Comparison of ENCODE assay signal across 8 cellular contexts in genomic region chr9:33264473-33265177, GRCh38. TPM values are rescaled to one million over a fixed set of nuclear protein-coding genes. Genes with fewer than 3 reads are reported as not detected.
DNase-seq lines count a peak whose midpoint lies in the region; FAIRE-seq and TF ChIP-seq lines count a peak whose summit lies in the region.

TSS of gene BAG1 (minus strand) at chr9:33264708.
TSS of gene CHMP5 (plus strand) at chr9:33265049. CDS start at chr9:33265079, 30 bp downstream.

- H3K79me1 ChIP-seq in neuronal stem cell (ENCODE audit: low read depth, low read length), result peaks cover 9% of the 10 kb centered on the region

- no peak within 1 kb of the TSS for H2BK12ac ChIP-seq in neuronal stem cell (ENCODE audit: low read length)

- H3K27ac ChIP-seq in neuronal stem cell (replicated peaks; ENCODE audit: low read length), result peak within 1 kb of the TSS; percentile 47

- H4K8ac ChIP-seq in neuronal stem cell (ENCODE audit: low read depth, low read length), result no peak within 1 kb of the TSS

- DNase-seq in GM04504 (ENCODE audit: low read depth), result peak; percentile 99
- DNase-seq in HFF-Myc (ENCODE audit: extremely low read depth, low read depth), result peak; percentile 96
- peak; percentile 100 for DNase-seq in NAMALWA (ENCODE audit: low spot score)
- DNase-seq in SK-N-DZ (ENCODE audit: low spot score), result peak; percentile 99
- peak; percentile 100 for DNase-seq in activated naive CD4-positive, alpha-beta T cell treated with anti-CD3 and anti-CD28 coated beads for 36 hours
- DNase-seq in frontal cortex (ENCODE audit: low spot score in 2 of 2), result peak; percentile 98 to 99
- DNase-seq in neuronal stem cell (ENCODE audit: low spot score), result peak; percentile 98

- peaks cover 47% of the 10 kb centered on the region for H3K4me1 Mint-ChIP-seq in activated naive CD4-positive, alpha-beta T cell treated with anti-CD3 and anti-CD28 coated beads for 36 hours (ENCODE audit: low read depth)

- no peaks in the 10 kb centered on the region for H3K9me3 ChIP-seq in neuronal stem cell (replicated peaks in 1 of 2; ENCODE audit: control insufficient read depth in 2 of 2, insufficient read depth in 1 of 2, low read depth in 1 of 2, low read length in 2 of 2)

- peak within 1 kb of the TSS; percentile 90 for H3K18ac ChIP-seq in neuronal stem cell (ENCODE audit: low read length)

- H3K36me3 Mint-ChIP-seq in activated naive CD4-positive, alpha-beta T cell treated with anti-CD3 and anti-CD28 coated beads for 36 hours (ENCODE audit: low read depth), result peaks cover 44% of the 10 kb centered on the region

- peak; percentile 24 for FAIRE-seq in frontal cortex (lab: Jason Lieb, UNC)

- H3K36me3 ChIP-seq in neuronal stem cell (replicated peaks in 1 of 2; ENCODE audit: control insufficient read depth in 2 of 2, insufficient read depth in 2 of 2, low read length in 2 of 2), result peaks cover 14 to 62% of the 10 kb centered on the region in 2 donors

- H3K14ac ChIP-seq in neuronal stem cell (ENCODE audit: low read length), result peak within 1 kb of the TSS; percentile 91

- H4K91ac ChIP-seq in neuronal stem cell (ENCODE audit: low read depth, low read length, poor library complexity), result no peak within 1 kb of the TSS

- intact Hi-C loops in activated naive CD4-positive, alpha-beta T cell treated with anti-CD3 and anti-CD28 coated beads for 36 hours (cut with micrococcal nuclease), result loop anchor here (1.0 to 5.0 kb wide), 15 partner anchors 26 to 1922 kb away; partner anchors contain the start of genes APTX, B4GALT1, DNAJA1 and KIF24

- H3K4me3 ChIP-seq in HFF-Myc (replicated peaks; ENCODE audit: low read depth, low read length) (peak within 1 kb of the TSS; percentile 99), neuronal stem cell (ENCODE audit: low read length in 2 of 2) (peak within 1 kb of the TSS; percentile 85 to 95)

- no peak for TF ChIP-seq CTCF in HFF-Myc (IDR thresholded peaks at IDR 0.05; ENCODE audit: low read depth, low read length, missing control alignments)
- TF ChIP-seq CTCF in subcutaneous adipose tissue (IDR thresholded peaks at IDR 0.05; ENCODE audit: low read depth), result no peak

- CTCF ChIA-PET in activated naive CD4-positive, alpha-beta T cell treated with anti-CD3 and anti-CD28 coated beads for 36 hours (lab: Charles Lee), result interaction anchor here (0.6 kb wide), 1 partner anchor 158 kb away, joined by 3 read pairs; no protein-coding TSS in a partner anchor

- no peak within 1 kb of the TSS for H2BK5ac ChIP-seq in neuronal stem cell (ENCODE audit: low read length)

- H2AFZ ChIP-seq in neuronal stem cell (ENCODE audit: low read length), result peak within 1 kb of the TSS; percentile 95

- no peaks in the 10 kb centered on the region for H3K27me3 ChIP-seq in neuronal stem cell (ENCODE audit: control insufficient read depth in 3 of 3, insufficient read depth in 3 of 3, low read depth in 1 of 3, low read length in 3 of 3)

- peaks cover 7 to 14% of the 10 kb centered on the region in 2 donors for H3K4me1 ChIP-seq in neuronal stem cell (ENCODE audit: control insufficient read depth in 2 of 2, insufficient read depth in 1 of 2, low read depth in 1 of 2, low read length in 2 of 2)

- no peaks in the 10 kb centered on the region for H3K27me3 Mint-ChIP-seq in activated naive CD4-positive, alpha-beta T cell treated with anti-CD3 and anti-CD28 coated beads for 36 hours (ENCODE audit: low read depth)

- H3K9ac ChIP-seq in neuronal stem cell (ENCODE audit: low read depth, low read length, poor library complexity), result peak within 1 kb of the TSS; percentile 98

- H3K4ac ChIP-seq in neuronal stem cell (ENCODE audit: low read length), result no peak within 1 kb of the TSS

- H2BK15ac ChIP-seq in neuronal stem cell (ENCODE audit: low read length), result no peak within 1 kb of the TSS

- peak within 1 kb of the TSS; percentile 90 for H3K4me2 ChIP-seq in neuronal stem cell (ENCODE audit: insufficient read depth, low read length, poor library complexity, severe bottlenecking)

- peak within 1 kb of the TSS; percentile 66 for H2BK120ac ChIP-seq in neuronal stem cell (ENCODE audit: low read depth, low read length)

- H3K9me3 Mint-ChIP-seq in activated naive CD4-positive, alpha-beta T cell treated with anti-CD3 and anti-CD28 coated beads for 36 hours, result no peaks in the 10 kb centered on the region

- H3K4me3 Mint-ChIP-seq in activated naive CD4-positive, alpha-beta T cell treated with anti-CD3 and anti-CD28 coated beads for 36 hours, result peak within 1 kb of the TSS; percentile 94

- H3K23ac ChIP-seq in neuronal stem cell (ENCODE audit: low read depth, low read length, poor library complexity), result peak within 1 kb of the TSS; percentile 75

- WGBS in neuronal stem cell (ENCODE audit: extremely low coverage in 2 of 2, insufficient read length in 2 of 2, insufficient replicate concordance in 1 of 2), 2 donors, result no CpG with 5 or more reads among the region's 67 CpGs

- peak within 1 kb of the TSS; percentile 98 for H3K27ac Mint-ChIP-seq in activated naive CD4-positive, alpha-beta T cell treated with anti-CD3 and anti-CD28 coated beads for 36 hours

- H2AK5ac ChIP-seq in neuronal stem cell (ENCODE audit: low read depth, low read length), result peak within 1 kb of the TSS; percentile 60

RNA-seq across cellular contexts. Expression of gene BAG1, which starts in this region (rescaled TPM):
- polyA plus RNA-seq in SK-N-DZ (2014; cell fraction: cytosol; rRNA removed), result 115 and 124 TPM in 2 replicates
- polyA plus RNA-seq in SK-N-DZ (2014; cell fraction: nucleus; rRNA removed), result 66.0 and 71.5 TPM in 2 replicates
- total RNA-seq in activated naive CD4-positive, alpha-beta T cell treated with anti-CD3 and anti-CD28 coated beads for 36 hours, result 10 to 100 TPM; 38.1 to 40.5 TPM
- total RNA-seq in frontal cortex (26.1 TPM), subcutaneous adipose tissue (10 to 100 TPM; 60.3 to 92.5 (median 77.8) TPM)
- 39.5 TPM for polyA plus RNA-seq in neuronal stem cell (2013, experiment 1 of 2)
- polyA plus RNA-seq in neuronal stem cell (2013, experiment 2 of 2), result 38.2 TPM

RNA-seq across cellular contexts. Expression of gene CHMP5, which starts in this region (rescaled TPM):
- 175 and 178 TPM in 2 replicates for polyA plus RNA-seq in SK-N-DZ (2014; cell fraction: cytosol; rRNA removed)
- polyA plus RNA-seq in SK-N-DZ (2014; cell fraction: nucleus; rRNA removed), result 64.1 and 123 TPM in 2 replicates
- 100 to 1,000 TPM; 151 to 162 TPM for total RNA-seq in activated naive CD4-positive, alpha-beta T cell treated with anti-CD3 and anti-CD28 coated beads for 36 hours
- total RNA-seq in frontal cortex (119 TPM), subcutaneous adipose tissue (10 to 100 TPM; 55.9 to 72.4 (median 66.0) TPM)
- 64.5 TPM for polyA plus RNA-seq in neuronal stem cell (2013, experiment 1 of 2)
- polyA plus RNA-seq in neuronal stem cell (2013, experiment 2 of 2), result 64.5 TPM

Comparison
In these comparisons a context has a peak if more than half of its experiments do, and no peak if none do; other contexts are left out.
1. Peak in every context shown above with its lines: DNase-seq, H3K4me3 ChIP-seq and H3K27ac ChIP-seq.